23 cellular contexts compared by ENCODE assay signal in the genomic region with DNA sequence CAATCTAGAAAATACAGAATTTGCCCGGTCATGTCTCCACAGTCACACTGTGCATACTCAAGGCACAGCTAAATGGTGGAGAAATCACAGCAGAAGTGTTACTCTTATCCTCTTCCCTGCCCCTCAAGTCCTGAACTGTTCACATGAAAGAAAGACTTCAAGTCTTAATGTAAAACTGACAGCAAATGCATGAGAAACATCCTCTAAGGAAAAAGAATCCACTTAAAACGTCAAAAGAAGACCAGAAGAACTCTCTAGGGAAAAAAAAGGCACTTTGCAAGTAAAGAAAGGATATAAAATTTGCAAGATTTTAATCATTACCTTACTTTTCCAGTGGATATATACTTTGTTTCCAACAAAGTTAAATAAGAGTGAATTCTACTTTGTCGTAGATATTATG.
"Had no signal": no experiment of that assay in that cellular context is flagged by ENCODE, and none has a peak within 500 bp of the region (broad histone marks: within the 10 kb centered on the region; RNA-seq: fewer than 3 reads in every experiment).

No MANE protein-coding gene starts in this region.

- H3K4me1 Mint-ChIP-seq: activated CD4-positive, alpha-beta T cell treated with anti-CD3 and anti-CD28 coated beads, Interleukin-2, amount 10 ng/mL, durations not matched to agents 7 days and 5 days; activated naive CD8-positive, alpha-beta T cell treated with anti-CD3 and anti-CD28 coated beads, Interleukin-2, amount 10 ng/mL, durations not matched to agents 7 days and 5 days had no signal

- H3K27ac ChIP-seq: coronary artery, gastroesophageal sphincter, heart left ventricle, right atrium auricular region, tibial artery, uterus had no signal

- H3K36me3 Mint-ChIP-seq: activated naive CD8-positive, alpha-beta T cell treated with anti-CD3 and anti-CD28 coated beads, Interleukin-2, amount 10 ng/mL, durations not matched to agents 7 days and 5 days; natural killer cell treated with Interleukin-12 subunit alpha and Interleukin-12 subunit beta and Interleukin-15 and Interleukin-18, amount 100 ng/mL, for 72 hours had no signal

- H3K4me3 Mint-ChIP-seq: activated CD4-positive, alpha-beta T cell treated with anti-CD3 and anti-CD28 coated beads, Interleukin-2, amount 10 ng/mL, durations not matched to agents 7 days and 5 days; activated CD8-positive, alpha-beta T cell treated with anti-CD3 and anti-CD28 coated beads, Interleukin-2, amount 10 ng/mL, durations not matched to agents 7 days and 5 days; activated naive CD8-positive, alpha-beta T cell treated with anti-CD3 and anti-CD28 coated beads, Interleukin-2, amount 10 ng/mL, durations not matched to agents 7 days and 5 days; activated T-cell treated with anti-CD3 and anti-CD28 coated beads, Interleukin-2, amount 50 U/mL, for 24 hours; natural killer cell treated with Interleukin-12 subunit alpha and Interleukin-12 subunit beta and Interleukin-15 and Interleukin-18, amount 100 ng/mL, for 72 hours had no signal

- H3K27me3 Mint-ChIP-seq: activated CD4-positive, alpha-beta T cell treated with anti-CD3 and anti-CD28 coated beads, Interleukin-2, amount 10 ng/mL, durations not matched to agents 7 days and 5 days; activated naive CD8-positive, alpha-beta T cell treated with anti-CD3 and anti-CD28 coated beads, Interleukin-2, amount 10 ng/mL, durations not matched to agents 7 days and 5 days; activated T-cell treated with anti-CD3 and anti-CD28 coated beads, Interleukin-2, amount 50 U/mL, for 24 hours; natural killer cell treated with Interleukin-12 subunit alpha and Interleukin-12 subunit beta and Interleukin-15 and Interleukin-18, amount 100 ng/mL, for 72 hours; progenitor cell of endocrine pancreas had no signal

- H3K27me3 ChIP-seq: body of pancreas, gastroesophageal sphincter, heart left ventricle, right atrium auricular region, tibial artery, uterus had no signal

- H3K9me3 ChIP-seq: body of pancreas, gastroesophageal sphincter, heart left ventricle, right atrium auricular region, tibial artery, uterus had no signal

- DNase-seq: activated CD4-positive, alpha-beta T cell treated with anti-CD3 and anti-CD28 coated beads, Interleukin-2, amount 10 ng/mL, durations not matched to agents 7 days and 5 days; activated CD8-positive, alpha-beta T cell treated with anti-CD3 and anti-CD28 coated beads, Interleukin-2, amount 10 ng/mL, durations not matched to agents 7 days and 5 days; activated naive CD4-positive, alpha-beta T cell treated with Interleukin-2 at 50 U/mL for 16 hours; activated naive CD8-positive, alpha-beta T cell treated with anti-CD3 and anti-CD28 coated beads, Interleukin-2, amount 10 ng/mL, durations not matched to agents 7 days and 5 days; activated T-cell treated with anti-CD3 and anti-CD28 coated beads, Interleukin-2, amount 50 U/mL, for 24 hours; amygdala; body of pancreas; heart left ventricle; left cardiac atrium; stimulated activated CD4-positive, alpha-beta T cell treated with anti-CD3 and anti-CD28 coated beads, Interleukin-2, amount 100 ng/mL, for 24 hours; stimulated activated naive CD4-positive, alpha-beta T cell treated with Interleukin-2 at 50 U/mL for 16 hours; substantia nigra; T1000; tibial artery; uterus had no signal

- H3K4me1 ChIP-seq: gastroesophageal sphincter, heart left ventricle, right atrium auricular region, tibial artery, uterus had no signal

- ATAC-seq: activated CD4-positive, CD25-positive, alpha-beta regulatory T cell treated with anti-CD3 and anti-CD28 coated beads, Interleukin-2, amount 50 U/mL, for 24 hours; activated CD8-positive, alpha-beta T cell treated with anti-CD3 and anti-CD28 coated beads, Interleukin-2, amount 10 ng/mL, durations not matched to agents 7 days and 5 days; body of pancreas; esophagus mucosa; gastroesophageal sphincter; heart left ventricle; left cardiac atrium; natural killer cell treated with Interleukin-12 subunit alpha and Interleukin-12 subunit beta and Interleukin-15 and Interleukin-18, amount 100 ng/mL, for 72 hours had no signal

- H3K4me3 ChIP-seq: body of pancreas, coronary artery, gastroesophageal sphincter, heart left ventricle, right atrium auricular region, tibial artery, uterus had no signal

- H3K27ac Mint-ChIP-seq: activated CD4-positive, alpha-beta T cell treated with anti-CD3 and anti-CD28 coated beads, Interleukin-2, amount 10 ng/mL, durations not matched to agents 7 days and 5 days; activated CD8-positive, alpha-beta T cell treated with anti-CD3 and anti-CD28 coated beads, Interleukin-2, amount 10 ng/mL, durations not matched to agents 7 days and 5 days; activated naive CD8-positive, alpha-beta T cell treated with anti-CD3 and anti-CD28 coated beads, Interleukin-2, amount 10 ng/mL, durations not matched to agents 7 days and 5 days; activated T-cell treated with anti-CD3 and anti-CD28 coated beads, Interleukin-2, amount 50 U/mL, for 24 hours; activated T-helper 2 cell treated with anti-CD3 and anti-CD28 coated beads, Interferon-gamma antibody, Interleukin-2, Interleukin-4, amounts not matched to agents 10 μg/mL and 5 μg/mL and 100 μg/mL, durations not matched to agents 14 hours and 24 hours and 36 hours; natural killer cell treated with Interleukin-12 subunit alpha and Interleukin-12 subunit beta and Interleukin-15 and Interleukin-18, amount 100 ng/mL, for 72 hours; progenitor cell of endocrine pancreas had no signal

- H3K36me3 ChIP-seq: uterus had no signal

- H3K9me3 Mint-ChIP-seq: activated CD4-positive, alpha-beta T cell treated with anti-CD3 and anti-CD28 coated beads, Interleukin-2, amount 10 ng/mL, durations not matched to agents 7 days and 5 days; activated naive CD8-positive, alpha-beta T cell treated with anti-CD3 and anti-CD28 coated beads, Interleukin-2, amount 10 ng/mL, durations not matched to agents 7 days and 5 days; activated T-cell treated with anti-CD3 and anti-CD28 coated beads, Interleukin-2, amount 50 U/mL, for 24 hours; activated T-helper 2 cell treated with anti-CD3 and anti-CD28 coated beads, Interferon-gamma antibody, Interleukin-2, Interleukin-4, amounts not matched to agents 10 μg/mL and 5 μg/mL and 100 μg/mL, durations not matched to agents 14 hours and 24 hours and 36 hours had no signal
